ENCODE assay signal across 8 cellular contexts in genomic region chr12:80186727-80187217, GRCh38.
DNase-seq lines count a peak whose midpoint lies in the region; ATAC-seq, FAIRE-seq and TF ChIP-seq lines count a peak whose summit lies in the region.

No MANE protein-coding gene starts in this region.

- H3K4me3 ChIP-seq in NT2/D1 (ENCODE audit: insufficient read length, low read depth): no peak overlapping the region
- H3K4me3 ChIP-seq in astrocyte (ENCODE audit: insufficient read depth, low read depth, low read length): no peak overlapping the region
- no peak overlapping the region for H3K4me3 ChIP-seq in right cardiac atrium (ENCODE audit: low read length)

- H3K27me3 Mint-ChIP-seq in astrocyte (ENCODE audit: low read depth, unreplicated experiment): no peaks in the 10 kb centered on the region

- TF ChIP-seq CTCF in astrocyte (IDR thresholded peaks at IDR 0.05; ENCODE audit: insufficient read depth, low read depth, low read length): peak; percentile 91

- FAIRE-seq in astrocyte (lab: Jason Lieb, UNC): peak; percentile 99

- peaks cover 14% of the 10 kb centered on the region for H3K4me1 Mint-ChIP-seq in astrocyte (ENCODE audit: low read depth, unreplicated experiment)

- intact Hi-C loops in right cardiac atrium (cut with DNase I): loop anchor here in 3 of 4 donors (5.0 to 10.0 kb wide), 4 partner anchors 249 to 632 kb away; partner anchors contain the start of gene PPP1R12A (in 1 of the 3)

- no peak overlapping the region for H3K4me3 Mint-ChIP-seq in astrocyte (ENCODE audit: unreplicated experiment)

- peak overlapping the region; percentile 90 for H3K27ac ChIP-seq in astrocyte (ENCODE audit: low read depth, low read length)
- H3K27ac ChIP-seq in right cardiac atrium (ENCODE audit: low read length): peak overlapping the region; percentile 99

- peak overlapping the region; percentile 70 for H2AFZ ChIP-seq in astrocyte (ENCODE audit: low read depth, low read length)

- H3K4me1 ChIP-seq in NT2/D1 (ENCODE audit: insufficient read depth, insufficient read length): no peaks in the 10 kb centered on the region
- peaks cover 30% of the 10 kb centered on the region for H3K4me1 ChIP-seq in astrocyte (ENCODE audit: insufficient read depth, low read length)
- H3K4me1 ChIP-seq in right cardiac atrium (ENCODE audit: control insufficient read depth, insufficient read depth, low read length): peaks cover 3% of the 10 kb centered on the region

- H3K36me3 ChIP-seq in NT2/D1 (ENCODE audit: insufficient read depth, insufficient read length, low read length) (no peaks in the 10 kb centered on the region), astrocyte (ENCODE audit: insufficient read depth, low read length) (no peaks in the 10 kb centered on the region)

- H3K4me2 ChIP-seq in astrocyte (ENCODE audit: low read length): peak overlapping the region; percentile 68

- H3K27me3 ChIP-seq in NT2/D1 (ENCODE audit: insufficient read depth, insufficient read length) (no peaks in the 10 kb centered on the region), astrocyte (ENCODE audit: insufficient read depth, low read length) (no peaks in the 10 kb centered on the region), right cardiac atrium (ENCODE audit: control insufficient read depth, insufficient read depth) (no peaks in the 10 kb centered on the region)

- H3K9me3 Mint-ChIP-seq in astrocyte (ENCODE audit: unreplicated experiment): no peaks in the 10 kb centered on the region

- no peaks in the 10 kb centered on the region for H3K79me2 ChIP-seq in astrocyte (ENCODE audit: insufficient read depth, low read length)

- DNase-seq in DMS114 treated with DMSO at 0.1 percent for 48 hours (lab: John Stamatoyannopoulos, UW; ENCODE audit: unreplicated experiment) (peak; percentile 45), HPDE6-E6E7 (ENCODE audit: extremely low spot score) (peak; percentile 57), NT2/D1 (ENCODE audit: low read depth, low spot score) (peak; percentile 72), astrocyte (ENCODE audit: low read depth) (peak; percentile 92), right cardiac atrium (peak in 2 of 3 donors; percentile 37 to 57), retina (peak; percentile 36)

- ATAC-seq in GM19351 (IDR thresholded peaks at IDR 0.05; ENCODE audit: unreplicated experiment) (peak; percentile 63), right cardiac atrium (peak; percentile 90 to 92), HG03521 (IDR thresholded peaks at IDR 0.05; ENCODE audit: unreplicated experiment) (no peak)

- H3K9me3 ChIP-seq in NT2/D1 (ENCODE audit: insufficient read depth, low read length): no peaks in the 10 kb centered on the region
- no peaks in the 10 kb centered on the region for H3K9me3 ChIP-seq in astrocyte (ENCODE audit: insufficient read depth, low read depth, low read length)
- no peaks in the 10 kb centered on the region for H3K9me3 ChIP-seq in right cardiac atrium (ENCODE audit: control insufficient read depth, low read length)

- WGBS in right cardiac atrium: 11% methylated on average over 2 of the region's 2 CpGs

- H4K20me1 ChIP-seq in astrocyte (ENCODE audit: insufficient read depth, low read length): no peaks in the 10 kb centered on the region

- H3K9ac ChIP-seq in NT2/D1 (ENCODE audit: insufficient read length, low read depth): no peak overlapping the region
- H3K9ac ChIP-seq in astrocyte (ENCODE audit: low read length): peak overlapping the region; percentile 72

- no peak overlapping the region for H3K27ac Mint-ChIP-seq in astrocyte (ENCODE audit: unreplicated experiment)

- no peaks in the 10 kb centered on the region for H3K36me3 Mint-ChIP-seq in astrocyte (ENCODE audit: low read depth, unreplicated experiment)

Comparison
In these comparisons a context has a peak if more than half of its experiments do, and no peak if none do; other contexts are left out.
1. DNase-seq: peak in every context shown above with its lines; median percentile 92 in astrocyte; 72 in NT2/D1; 57 in HPDE6-E6E7; 47 in right cardiac atrium; 45 in DMS114 treated with DMSO at 0.1 percent for 48 hours; 36 in retina.